Comparison of ENCODE assay signal across 2 cellular contexts in the genomic region with DNA sequence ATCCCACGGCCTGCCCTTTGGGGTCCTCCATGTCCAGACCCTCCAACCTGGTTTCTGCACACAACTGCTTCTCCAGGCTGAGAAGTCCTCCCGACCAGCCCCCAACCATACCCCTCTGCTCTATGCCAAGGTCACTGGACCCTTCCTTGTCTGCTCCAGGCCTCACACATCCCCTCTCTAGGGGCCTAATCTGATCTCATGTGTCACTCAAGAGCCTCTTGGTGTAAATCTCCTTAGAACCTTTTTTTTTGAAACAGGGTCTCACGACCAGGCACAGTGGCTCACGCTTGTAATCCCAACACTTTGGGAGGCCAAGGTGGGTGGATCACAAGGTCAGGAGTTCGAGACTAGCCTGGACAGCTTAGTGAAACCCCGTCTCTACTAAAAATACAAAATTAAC.
TF ChIP-seq lines count a peak whose summit lies in the region.

No MANE protein-coding gene starts in this region.

TF ChIP-seq in A549, 52 proteins besides CTCF, POLR2A, EP300 and RAD21:
- TF ChIP-seq KDM5A (IDR thresholded peaks at IDR 0.05) (no peak), CHD4 (IDR thresholded peaks at IDR 0.05; ENCODE audit: borderline replicate concordance) (no peak), EHF (CRISPR knock-in tag; IDR thresholded peaks at IDR 0.05) (no peak), HOXA7 (CRISPR knock-in tag; IDR thresholded peaks at IDR 0.05) (no peak), JUN (IDR thresholded peaks at IDR 0.05) (no peak), FOSL2 (IDR thresholded peaks at IDR 0.05) (no peak), FOSL2 (CRISPR knock-in tag; IDR thresholded peaks at IDR 0.05) (no peak), KDM1A (IDR thresholded peaks at IDR 0.05; ENCODE audit: low read depth) (no peak), CBX2 (IDR thresholded peaks at IDR 0.05; ENCODE audit: borderline replicate concordance, low read depth) (no peak), CHD2 (IDR thresholded peaks at IDR 0.05; ENCODE audit: low read length, partially characterized antibody) (no peak), HOXB13 (CRISPR knock-in tag; IDR thresholded peaks at IDR 0.05; ENCODE audit: low read depth) (no peak), SMC3 (IDR thresholded peaks at IDR 0.05) (no peak), CEBPB (IDR thresholded peaks at IDR 0.05) (no peak), RARB (CRISPR knock-in tag; IDR thresholded peaks at IDR 0.05) (no peak), HDAC2 (IDR thresholded peaks at IDR 0.05) (no peak)
- TF ChIP-seq, protein P1, sequence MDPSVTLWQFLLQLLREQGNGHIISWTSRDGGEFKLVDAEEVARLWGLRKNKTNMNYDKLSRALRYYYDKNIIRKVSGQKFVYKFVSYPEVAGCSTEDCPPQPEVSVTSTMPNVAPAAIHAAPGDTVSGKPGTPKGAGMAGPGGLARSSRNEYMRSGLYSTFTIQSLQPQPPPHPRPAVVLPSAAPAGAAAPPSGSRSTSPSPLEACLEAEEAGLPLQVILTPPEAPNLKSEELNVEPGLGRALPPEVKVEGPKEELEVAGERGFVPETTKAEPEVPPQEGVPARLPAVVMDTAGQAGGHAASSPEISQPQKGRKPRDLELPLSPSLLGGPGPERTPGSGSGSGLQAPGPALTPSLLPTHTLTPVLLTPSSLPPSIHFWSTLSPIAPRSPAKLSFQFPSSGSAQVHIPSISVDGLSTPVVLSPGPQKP (IDR thresholded peaks at IDR 0.05; ENCODE audit: low read depth, low read length), result no peak
TF ChIP-seq in A549: peak in this region for 0.

TF ChIP-seq in H1, 55 proteins besides CTCF, POLR2A, EP300 and RAD21:
- TF ChIP-seq USF2 (IDR thresholded peaks at IDR 0.05; ENCODE audit: low read length) (no peak), ZNF274 (IDR thresholded peaks at IDR 0.05; ENCODE audit: borderline replicate concordance, extremely low read depth, low read length) (no peak), BCL11A (IDR thresholded peaks at IDR 0.05; ENCODE audit: low read depth in 2 of 2, low read length in 2 of 2) (no peak), RBBP5 (IDR thresholded peaks at IDR 0.05; ENCODE audit: borderline replicate concordance, low read depth, low read length) (no peak), GABPA (IDR thresholded peaks at IDR 0.05; ENCODE audit: borderline replicate concordance, insufficient read depth, low read length) (no peak), JUN (IDR thresholded peaks at IDR 0.05; ENCODE audit: low read depth, low read length) (no peak), KDM4A (IDR thresholded peaks at IDR 0.05; ENCODE audit: low read depth, low read length, severe bottlenecking) (no peak), BRCA1 (IDR thresholded peaks at IDR 0.05; ENCODE audit: low read depth, low read length) (no peak), RFX5 (IDR thresholded peaks at IDR 0.05; ENCODE audit: borderline replicate concordance, low read depth, low read length) (no peak), CHD1 (IDR thresholded peaks at IDR 0.05; ENCODE audit: low read depth, low read length) (no peak)
- TF ChIP-seq, protein P2, sequence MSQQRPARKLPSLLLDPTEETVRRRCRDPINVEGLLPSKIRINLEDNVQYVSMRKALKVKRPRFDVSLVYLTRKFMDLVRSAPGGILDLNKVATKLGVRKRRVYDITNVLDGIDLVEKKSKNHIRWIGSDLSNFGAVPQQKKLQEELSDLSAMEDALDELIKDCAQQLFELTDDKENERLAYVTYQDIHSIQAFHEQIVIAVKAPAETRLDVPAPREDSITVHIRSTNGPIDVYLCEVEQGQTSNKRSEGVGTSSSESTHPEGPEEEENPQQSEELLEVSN (IDR thresholded peaks at IDR 0.05), result no peak
- TF ChIP-seq, protein P3, sequence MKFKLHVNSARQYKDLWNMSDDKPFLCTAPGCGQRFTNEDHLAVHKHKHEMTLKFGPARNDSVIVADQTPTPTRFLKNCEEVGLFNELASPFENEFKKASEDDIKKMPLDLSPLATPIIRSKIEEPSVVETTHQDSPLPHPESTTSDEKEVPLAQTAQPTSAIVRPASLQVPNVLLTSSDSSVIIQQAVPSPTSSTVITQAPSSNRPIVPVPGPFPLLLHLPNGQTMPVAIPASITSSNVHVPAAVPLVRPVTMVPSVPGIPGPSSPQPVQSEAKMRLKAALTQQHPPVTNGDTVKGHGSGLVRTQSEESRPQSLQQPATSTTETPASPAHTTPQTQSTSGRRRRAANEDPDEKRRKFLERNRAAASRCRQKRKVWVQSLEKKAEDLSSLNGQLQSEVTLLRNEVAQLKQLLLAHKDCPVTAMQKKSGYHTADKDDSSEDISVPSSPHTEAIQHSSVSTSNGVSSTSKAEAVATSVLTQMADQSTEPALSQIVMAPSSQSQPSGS (IDR thresholded peaks at IDR 0.05; ENCODE audit: low read length), result no peak
